8 cellular contexts compared by ENCODE assay signal in genomic region chr3:119637679-119638525, GRCh38. TPM values are rescaled to one million over a fixed set of nuclear protein-coding genes. Genes with fewer than 3 reads are reported as not detected.
DNase-seq lines count a peak whose midpoint lies in the region; ATAC-seq, FAIRE-seq and TF ChIP-seq lines count a peak whose summit lies in the region.

No MANE protein-coding gene starts in this region.

- TF ChIP-seq POLR2A in GM12892 (IDR thresholded peaks at IDR 0.05; ENCODE audit: low read depth, low read length) = 0 out of 2 replicates have a peak, but pooled peaks have one; percentile 21

- H3K4me3 Mint-ChIP-seq in MCF 10A (ENCODE audit: unreplicated experiment) = no peak overlapping the region

- ATAC-seq in GM21786 (IDR thresholded peaks at IDR 0.05; ENCODE audit: unreplicated experiment) = peak; percentile 32

- H3K27ac Mint-ChIP-seq in MCF 10A (ENCODE audit: low read depth, unreplicated experiment) = peak overlapping the region; percentile 90

- H3K36me3 Mint-ChIP-seq in MCF 10A (ENCODE audit: insufficient read depth, unreplicated experiment) = no peaks in the 10 kb centered on the region

- H3K4me1 Mint-ChIP-seq in MCF 10A (ENCODE audit: insufficient read depth, unreplicated experiment) = peaks cover 32% of the 10 kb centered on the region

- no peak for DNase-seq in GM12892 (ENCODE audit: insufficient read length)
- DNase-seq in LHCN-M2 (ENCODE audit: low read depth) = peak; percentile 95
- peak; percentile 58 for DNase-seq in MCF 10A (ENCODE audit: unreplicated experiment)
- peak; percentile 41 for DNase-seq in mesenteric fat pad (ENCODE audit: low spot score)
- no peak for DNase-seq in NCI-H2227 treated with DMSO at 0.1 percent for 48 hours (lab: John Stamatoyannopoulos, UW)
- DNase-seq in COR-L47 (lab: John Stamatoyannopoulos, UW) = no peak
- no peak for DNase-seq in cerebellar nuclear complex (lab: John Stamatoyannopoulos, UW)

- BruUV-seq in MCF 10A (replicated peaks; lab: Mats Ljungman, UMichigan) = no TSS peak

- intact Hi-C loops in MCF 10A (cut with micrococcal nuclease) = no loop called here

- H3K27me3 Mint-ChIP-seq in MCF 10A (ENCODE audit: insufficient read depth, unreplicated experiment) = no peaks in the 10 kb centered on the region

- no peak for TF ChIP-seq CTCF in MCF 10A (IDR thresholded peaks at IDR 0.05; ENCODE audit: unreplicated experiment)

- FAIRE-seq in GM12892 (lab: Jason Lieb, UNC) = peak; percentile 82

- POLR2A ChIA-PET in MCF 10A (lab: Yijun Ruan, JAX) = interaction anchor here (0.7 to 3.3 kb wide), 10 partner anchors 11 to 174 kb away, joined by 3 to 16 read pairs (median 4); partner anchors contain the start of genes COX17, TIMMDC1 and TMEM39A

- CTCF ChIA-PET in MCF 10A (lab: Yijun Ruan, JAX) = interaction anchor here (0.5 to 0.8 kb wide), 4 partner anchors 11 to 397 kb away, joined by 3 to 8 read pairs (median 4); partner anchors contain the start of gene B4GALT4

- no peaks in the 10 kb centered on the region for H3K9me3 Mint-ChIP-seq in MCF 10A (ENCODE audit: unreplicated experiment)

RNA-seq across cellular contexts. Expression of gene POPDC2, which starts 22.5 kb away (rescaled TPM):
- 3.5 TPM for polyA plus RNA-seq in GM12892 (2012; ENCODE audit: missing spikeins)
- total RNA-seq in LHCN-M2 (2014; rRNA removed) (1.1 TPM in 1 of 2 replicates, not detected in the other), MCF 10A (2022) (0.91 and 0.93 TPM in 2 replicates), mesenteric fat pad (1.5 TPM)
- polyA plus RNA-seq in LHCN-M2 (2012) = 0.43 TPM

RNA-seq across cellular contexts. Expression of gene COX17, which starts 39.3 kb away (rescaled TPM):
- 274 TPM for polyA plus RNA-seq in GM12892 (2012; ENCODE audit: missing spikeins)
- total RNA-seq in LHCN-M2 (2014; rRNA removed) (15.1 and 24.2 TPM in 2 replicates), MCF 10A (2022) (47.9 and 55.4 TPM in 2 replicates), mesenteric fat pad (48.4 TPM)
- polyA plus RNA-seq in LHCN-M2 (2012) = 73.4 TPM

RNA-seq across cellular contexts. Expression of gene PLA1A, which starts 40.2 kb away (rescaled TPM):
- polyA plus RNA-seq in GM12892 (2012; ENCODE audit: missing spikeins) = 11.6 TPM
- 0.13 TPM in 1 of 2 replicates, not detected in the other for total RNA-seq in LHCN-M2 (2014; rRNA removed)
- polyA plus RNA-seq in LHCN-M2 (2012) = 0.09 TPM
- total RNA-seq in MCF 10A (2022) = not detected in 2 replicates
- total RNA-seq in mesenteric fat pad = 3.4 TPM

RNA-seq across cellular contexts. Expression of gene ADPRH, which starts 58.6 kb away (rescaled TPM):
- polyA plus RNA-seq in GM12892 (2012; ENCODE audit: missing spikeins) = 19.0 TPM
- total RNA-seq in LHCN-M2 (2014; rRNA removed) (13.3 and 14.7 TPM in 2 replicates), MCF 10A (2022) (not detected in 2 replicates), mesenteric fat pad (16.1 TPM)
- polyA plus RNA-seq in LHCN-M2 (2012) = 10.7 TPM

Comparison
In these comparisons a context has a peak if more than half of its experiments do, and no peak if none do; other contexts are left out.
1. DNase-seq: peak in LHCN-M2 (single experiment), MCF 10A (single experiment) and mesenteric fat pad (single experiment); none in GM12892 (single experiment), NCI-H2227 treated with DMSO at 0.1 percent for 48 hours (single experiment), COR-L47 (single experiment) and cerebellar nuclear complex (0 of 2).